In the genomic region with DNA sequence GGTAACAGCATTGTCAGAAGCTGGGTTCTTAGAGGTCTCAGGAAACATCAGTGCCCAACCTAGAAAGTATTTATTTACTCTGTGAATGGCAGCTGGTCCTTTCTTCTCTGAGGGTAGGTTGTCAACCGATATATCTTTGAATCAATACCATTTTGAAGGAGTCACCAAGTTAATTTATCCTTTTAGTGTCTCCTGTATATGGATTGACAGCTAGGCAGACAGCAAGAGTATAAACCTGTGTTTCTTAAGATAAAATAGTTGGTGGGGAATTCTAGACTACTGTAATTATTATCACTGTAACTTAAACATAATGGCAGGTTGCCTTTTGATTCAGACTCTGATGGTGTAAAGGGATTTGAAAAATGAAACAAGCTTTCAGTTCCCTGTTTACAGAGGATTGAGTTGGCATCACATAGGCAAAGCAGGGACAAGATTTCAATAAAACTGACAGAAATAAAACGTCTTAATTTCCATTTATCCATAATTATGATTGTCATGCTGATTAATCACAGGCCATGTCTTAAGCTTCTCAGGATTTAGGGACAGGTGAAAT, we compare ENCODE assay signal across 9 cellular contexts.
"Had no signal": no experiment of that assay in that cellular context is flagged by ENCODE, and none has a peak within 500 bp of the region (broad histone marks: within the 10 kb centered on the region; RNA-seq: fewer than 3 reads in every experiment).

No MANE protein-coding gene starts in this region.

- H3K4me3 Mint-ChIP-seq: nephron had no signal

- H3K27ac Mint-ChIP-seq: nephron, progenitor cell of endocrine pancreas had no signal

- H3K4me1 Mint-ChIP-seq: nephron had no signal

- H3K9me3 Mint-ChIP-seq: nephron had no signal

- DNase-seq: activated naive CD4-positive, alpha-beta T cell; activated T-cell treated with anti-CD3 and anti-CD28 coated beads for 4 hours; foreskin melanocyte; head of caudate nucleus; stimulated activated CD4-positive, alpha-beta T cell treated with anti-CD3 and anti-CD28 coated beads, Interleukin-15, amount 100 ng/mL, for 24 hours; stimulated activated CD4-positive, alpha-beta T cell treated with anti-CD3 and anti-CD28 coated beads, Interleukin-4, amount 100 ng/mL, for 1 hour; stimulated activated naive CD4-positive, alpha-beta T cell had no signal
